ENCODE assay signal across 8 cellular contexts in genomic region chr4:49118379-49119212, GRCh38.
DNase-seq lines count a peak whose midpoint lies in the region; ATAC-seq and TF ChIP-seq lines count a peak whose summit lies in the region.
"Not testable (repeated sequence)": the region's sequence is repeated elsewhere in the genome, so short reads cannot be mapped to it uniquely, and the experiment has no call there.

No MANE protein-coding gene starts in this region.

- H3K9me3 Mint-ChIP-seq in activated T-helper 17 cell treated with anti-CD3 and anti-CD28 coated beads, Interleukin-2, amount 50 U/mL, for 72 hours, result peaks cover 26% of the 10 kb centered on the region

- not testable (repeated sequence) for H3K36me3 ChIP-seq in mucosa of descending colon (ENCODE audit: low read depth)

- H3K36me3 Mint-ChIP-seq in activated T-helper 17 cell treated with anti-CD3 and anti-CD28 coated beads, Interleukin-2, amount 50 U/mL, for 72 hours (ENCODE audit: low read depth), result not testable (repeated sequence)

- H3K4me3 Mint-ChIP-seq in activated T-helper 17 cell treated with anti-CD3 and anti-CD28 coated beads, Interleukin-2, amount 50 U/mL, for 72 hours, result not testable (repeated sequence)

- DNase-seq in A172 (ENCODE audit: low spot score) (peak; percentile 37), glomerular visceral epithelial cell (ENCODE audit: extremely low spot score) (peak; percentile 12)
- not testable (repeated sequence) for DNase-seq in mucosa of descending colon

- H3K4me1 Mint-ChIP-seq in activated T-helper 17 cell treated with anti-CD3 and anti-CD28 coated beads, Interleukin-2, amount 50 U/mL, for 72 hours, result peaks cover 17% of the 10 kb centered on the region

- intact Hi-C loops in mucosa of descending colon (cut with DNase I, micrococcal nuclease), result loop anchor here in 1 of 2 donors (5.0 kb wide), 1 partner anchor 34 kb away; no protein-coding TSS in a partner anchor

- H3K4me3 ChIP-seq in mucosa of descending colon, result not testable (repeated sequence)

- H3K27ac Mint-ChIP-seq in activated T-helper 17 cell treated with anti-CD3 and anti-CD28 coated beads, Interleukin-2, amount 50 U/mL, for 72 hours, result not testable (repeated sequence)

- H3K4me1 ChIP-seq in mucosa of descending colon (ENCODE audit: low read depth), result not testable (repeated sequence)

- H3K27me3 Mint-ChIP-seq in activated T-helper 17 cell treated with anti-CD3 and anti-CD28 coated beads, Interleukin-2, amount 50 U/mL, for 72 hours, result not testable (repeated sequence)

- TF ChIP-seq CTCF in mucosa of descending colon (IDR thresholded peaks at IDR 0.05), result not testable (repeated sequence)

- ATAC-seq in GM18909 (IDR thresholded peaks at IDR 0.05; ENCODE audit: poor library complexity, unreplicated experiment) (peak; percentile 57), GM21723 (IDR thresholded peaks at IDR 0.05; ENCODE audit: unreplicated experiment) (peak; percentile 53), HG03039 (IDR thresholded peaks at IDR 0.05; ENCODE audit: unreplicated experiment) (peak; percentile 50), HG03575 (IDR thresholded peaks at IDR 0.05; ENCODE audit: extremely low read depth, insufficient number of reproducible peaks, low FRiP score, unreplicated experiment) (peak; percentile 29), mucosa of descending colon (peak; percentile 76)
- peak; percentile 68 for ATAC-seq in activated T-helper 17 cell treated with anti-CD3 and anti-CD28 coated beads, Interleukin-2, amount 50 U/mL, for 72 hours (replicated peaks)

- peaks cover 68% of the 10 kb centered on the region for H3K9me3 ChIP-seq in mucosa of descending colon
